28 cellular contexts compared by ENCODE assay signal in genomic region chr10:125333209-125333591, GRCh38.
DNase-seq lines count a peak whose midpoint lies in the region; ATAC-seq, FAIRE-seq and TF ChIP-seq lines count a peak whose summit lies in the region.
"Had no signal": no experiment of that assay in that cellular context is flagged by ENCODE, and none has a peak within 500 bp of the region (broad histone marks: within the 10 kb centered on the region; RNA-seq: fewer than 3 reads in every experiment).

No MANE protein-coding gene starts in this region.

- TF ChIP-seq EP300 in K562 (IDR thresholded peaks at IDR 0.05; ENCODE audit: low read length) = no peak

- H3K9me1 ChIP-seq in K562 (ENCODE audit: control insufficient read depth, insufficient read depth, low read length) = no peaks in the 10 kb centered on the region

- H3K4me1 Mint-ChIP-seq in activated T-cell treated with anti-CD3 and anti-CD28 coated beads, Interleukin-2, amount 50 U/mL, for 24 hours (ENCODE audit: low read depth) = no peaks in the 10 kb centered on the region
- H3K4me1 Mint-ChIP-seq: IgD-negative memory B cell had no signal

- no peaks in the 10 kb centered on the region for H3K4me1 ChIP-seq in K562 (replicated peaks in 1 of 2; ENCODE audit: control insufficient read depth in 2 of 2, insufficient read depth in 2 of 2, low read length in 2 of 2)
- H3K4me1 ChIP-seq in right atrium auricular region = peaks cover 0 to 13% of the 10 kb centered on the region in 2 donors
- H3K4me1 ChIP-seq: A549, Caco-2 had no signal

- peaks cover 0 to 6% of the 10 kb centered on the region in 2 experiments; a peak in 1 of 5 replicates for H3K27me3 ChIP-seq in K562 (ENCODE audit: control insufficient read depth in 2 of 2, insufficient read depth in 2 of 2, low read length in 2 of 2)
- no peaks in the 10 kb centered on the region for H3K27me3 ChIP-seq in right atrium auricular region

- TF ChIP-seq RAD21 in K562 (CRISPR knock-in tag; conservative IDR thresholded peaks at IDR 0.05 in 1 of 2, IDR thresholded peaks at IDR 0.05 in 1 of 2) = no peak

- CTCF ChIA-PET in K562 (lab: Yijun Ruan, JAX; ENCODE audit: low intra/inter-chr PET ratio) = no interaction called here

- TF ChIP-seq CTCF in K562 (IDR thresholded peaks at IDR 0.05 in 2 of 3, conservative IDR thresholded peaks at IDR 0.05 in 1 of 3; ENCODE audit: insufficient read depth in 2 of 3, low read depth in 1 of 3, low read length in 3 of 3) = no peak
- TF ChIP-seq CTCF in right atrium auricular region (IDR thresholded peaks at IDR 0.05) = no peak

- in situ Hi-C loops in K562 (cut with MboI) = no loop called here

- no peak overlapping the region for H3K4me3 ChIP-seq in K562
- H3K4me3 ChIP-seq in right atrium auricular region = no peak overlapping the region
- H3K4me3 ChIP-seq: A549, SK-N-MC had no signal

- no peaks in the 10 kb centered on the region for H3K36me3 Mint-ChIP-seq in activated T-cell treated with anti-CD3 and anti-CD28 coated beads, Interleukin-2, amount 50 U/mL, for 24 hours (ENCODE audit: low read depth)
- H3K36me3 Mint-ChIP-seq: CD8-positive, alpha-beta T cell; IgD-negative memory B cell had no signal

- H3K9ac ChIP-seq in K562 (ENCODE audit: insufficient read depth in 1 of 2, low read depth in 2 of 2, low read length in 2 of 2) = no peak overlapping the region

- ATAC-seq in left ventricle myocardium superior (peak; percentile 10), Right ventricle myocardium superior (ENCODE audit: poor library complexity) (no peak), K562 (no peak)
- ATAC-seq: A549; CD8-positive, alpha-beta T cell; Panc1 had no signal

- peaks cover under 1% of the 10 kb centered on the region for H3K9me3 Mint-ChIP-seq in activated T-cell treated with anti-CD3 and anti-CD28 coated beads, Interleukin-2, amount 50 U/mL, for 24 hours
- H3K9me3 Mint-ChIP-seq: CD8-positive, alpha-beta T cell had no signal

- no peaks in the 10 kb centered on the region for H3K27me3 Mint-ChIP-seq in activated T-cell treated with anti-CD3 and anti-CD28 coated beads, Interleukin-2, amount 50 U/mL, for 24 hours

- POLR2A ChIA-PET in K562 (lab: Yijun Ruan, JAX) = no interaction called here

- H3K27ac Mint-ChIP-seq in activated T-cell treated with anti-CD3 and anti-CD28 coated beads, Interleukin-2, amount 50 U/mL, for 24 hours = no peak overlapping the region
- H3K27ac Mint-ChIP-seq: CD8-positive, alpha-beta T cell; IgD-negative memory B cell had no signal

- no peaks in the 10 kb centered on the region for H4K20me1 ChIP-seq in K562 (replicated peaks; ENCODE audit: control insufficient read depth, insufficient read depth, low read length)

- H3K36me3 ChIP-seq in K562 (ENCODE audit: control insufficient read depth, insufficient read depth, low read length) (no peaks in the 10 kb centered on the region), right atrium auricular region (no peaks in the 10 kb centered on the region)

- intact Hi-C loops in left ventricle myocardium superior (cut with micrococcal nuclease) = no loop called here
- intact Hi-C loops in Right ventricle myocardium superior (cut with DNase I) = loop anchor here (10.0 kb wide), 1 partner anchor 168 kb away; the partner anchor contains the start of gene CTBP2
- intact Hi-C loops in K562 (cut with micrococcal nuclease) = no loop called here

- no peak overlapping the region for H2AFZ ChIP-seq in K562 (ENCODE audit: low read depth, low read length)

- H3K27ac ChIP-seq in K562 (ENCODE audit: extremely low read depth, low read depth, low read length) (no peak overlapping the region), right atrium auricular region (peak overlapping the region; percentile 59 to 86)
- H3K27ac ChIP-seq: A549, C4-2B, RWPE1, SK-N-MC had no signal

- no peaks in the 10 kb centered on the region for H3K9me3 ChIP-seq in K562 (replicated peaks; ENCODE audit: control insufficient read depth, insufficient read depth, low read depth, low read length)
- H3K9me3 ChIP-seq in right atrium auricular region = no peaks in the 10 kb centered on the region
- H3K9me3 ChIP-seq: A549, Caco-2 had no signal

- BruUV-seq in K562 (replicated peaks; lab: Mats Ljungman, UMichigan) = no TSS peak

- no peaks in the 10 kb centered on the region for H3K79me2 ChIP-seq in K562 (ENCODE audit: control insufficient read depth, insufficient read depth, low read length)

- no peak for DNase-seq in left ventricle myocardium superior
- no peak for DNase-seq in Right ventricle myocardium superior
- no peak for DNase-seq in K562 (ENCODE audit: extremely low read depth in 1 of 4, low spot score in 3 of 4)
- no peak for DNase-seq in right atrium auricular region (ENCODE audit: low spot score)
- peak; percentile 41 for DNase-seq in stromal cell of bone marrow (ENCODE audit: low read depth)
- no peak for DNase-seq in activated effector memory CD4-positive, alpha-beta T cell treated with Interleukin-2 at 50 U/mL for 16 hours
- DNase-seq in activated T-cell treated with anti-CD3 and anti-CD28 coated beads, Interleukin-2, amount 50 U/mL, for 24 hours = no peak
- DNase-seq: Caco-2; CD8-positive, alpha-beta T cell; DMS79; EL; GF-D8; HCEC 1CT; NCI-H1048; NCI-H1417; NCI-H1694; NCI-H2029 treated with DMSO at 0.1 percent for 48 hours; NCI-H2227 treated with DMSO at 0.1 percent for 48 hours; NCI-H526 treated with DMSO at 0.1 percent for 48 hours; SIG-M5 had no signal

- H3K4me3 Mint-ChIP-seq in activated T-cell treated with anti-CD3 and anti-CD28 coated beads, Interleukin-2, amount 50 U/mL, for 24 hours = no peak overlapping the region
- H3K4me3 Mint-ChIP-seq: CD8-positive, alpha-beta T cell; IgD-negative memory B cell had no signal

- no peak overlapping the region for H3K4me2 ChIP-seq in K562 (ENCODE audit: insufficient read depth, low read length)
- H3K4me2 ChIP-seq: A549 had no signal

- no peak for FAIRE-seq in K562 (lab: Jason Lieb, UNC)
- FAIRE-seq: A549, GM12891, H1 had no signal

- WGBS in K562 (ENCODE audit: insufficient coverage, low coverage, missing lambda C conversion rate) = 0% methylated on average over 4 of the region's 4 CpGs

- TF ChIP-seq POLR2A in K562 (conservative IDR thresholded peaks at IDR 0.05) = no peak

TF ChIP-seq in K562, 482 proteins besides CTCF, POLR2A, EP300 and RAD21:
- peak; percentile 14; the same call in 1 of the 2 replicates for TF ChIP-seq ZNF316 (IDR thresholded peaks at IDR 0.05)
- TF ChIP-seq, protein P1, sequence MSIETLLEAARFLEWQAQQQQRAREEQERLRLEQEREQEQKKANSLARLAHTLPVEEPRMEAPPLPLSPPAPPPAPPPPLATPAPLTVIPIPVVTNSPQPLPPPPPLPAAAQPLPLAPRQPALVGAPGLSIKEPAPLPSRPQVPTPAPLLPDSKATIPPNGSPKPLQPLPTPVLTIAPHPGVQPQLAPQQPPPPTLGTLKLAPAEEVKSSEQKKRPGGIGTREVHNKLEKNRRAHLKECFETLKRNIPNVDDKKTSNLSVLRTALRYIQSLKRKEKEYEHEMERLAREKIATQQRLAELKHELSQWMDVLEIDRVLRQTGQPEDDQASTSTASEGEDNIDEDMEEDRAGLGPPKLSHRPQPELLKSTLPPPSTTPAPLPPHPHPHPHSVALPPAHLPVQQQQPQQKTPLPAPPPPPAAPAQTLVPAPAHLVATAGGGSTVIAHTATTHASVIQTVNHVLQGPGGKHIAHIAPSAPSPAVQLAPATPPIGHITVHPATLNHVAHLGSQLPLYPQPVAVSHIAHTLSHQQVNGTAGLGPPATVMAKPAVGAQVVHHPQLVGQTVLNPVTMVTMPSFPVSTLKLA (conservative IDR thresholded peaks at IDR 0.05) = no peak
